ENCODE assay signal across 14 cellular contexts in the genomic region with DNA sequence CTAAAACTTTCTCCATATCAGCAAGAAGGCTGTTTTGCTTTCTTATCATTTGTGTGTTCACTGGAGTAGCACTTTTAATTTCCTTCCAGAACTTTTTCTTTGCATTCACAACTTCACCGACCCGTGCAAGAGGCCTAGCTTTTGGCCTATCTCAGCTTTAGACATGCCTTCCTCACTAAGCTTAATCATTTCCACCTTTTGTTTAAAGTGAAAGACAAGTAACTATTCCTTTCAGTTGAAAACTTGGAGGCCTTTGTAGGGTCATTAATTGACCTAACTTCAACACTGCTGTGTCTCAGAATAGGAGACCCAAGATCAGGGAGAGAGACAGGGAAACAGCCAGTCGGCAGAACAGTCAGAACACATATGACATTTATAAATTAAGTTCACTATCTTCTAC.
"Had no signal": no experiment of that assay in that cellular context is flagged by ENCODE, and none has a peak within 500 bp of the region (broad histone marks: within the 10 kb centered on the region; RNA-seq: fewer than 3 reads in every experiment).

No MANE protein-coding gene starts in this region.

- DNase-seq: effector memory CD8-positive, alpha-beta T cell; esophagus squamous epithelium; gastrocnemius medialis; glutamatergic neuron; left ventricle myocardium superior; naive thymus-derived CD4-positive, alpha-beta T cell; psoas muscle; right cardiac atrium; stimulated activated CD4-positive, alpha-beta T cell treated with anti-CD3 and anti-CD28 coated beads, Interleukin-4, amount 100 ng/mL, for 1 hour; stimulated activated CD8-positive, alpha-beta memory T cell treated with anti-CD3 and anti-CD28 coated beads, Interleukin-4, amount 100 ng/mL, for 48 hours; stimulated activated naive CD8-positive, alpha-beta T cell treated with anti-CD3 and anti-CD28 coated beads, Interleukin-15, Interleukin-2, amounts not matched to agents 100 U/mL and 50 U/mL, for 24 hours; thyroid gland; uterus had no signal

- ATAC-seq: effector memory CD8-positive, alpha-beta T cell; gastrocnemius medialis; left ventricle myocardium superior; naive thymus-derived CD4-positive, alpha-beta T cell; psoas muscle; right cardiac atrium; stimulated activated effector memory CD8-positive, alpha-beta T cell treated with anti-CD3 and anti-CD28 coated beads, Interleukin-12 subunit alpha, Interleukin-12 subunit beta, amount 100 ng/mL, for 72 hours; stimulated activated naive CD8-positive, alpha-beta T cell treated with anti-CD3 and anti-CD28 coated beads, Interleukin-15, Interleukin-2, amounts not matched to agents 100 U/mL and 50 U/mL, for 24 hours had no signal
